ENCODE assay signal across 23 cellular contexts in the genomic region with DNA sequence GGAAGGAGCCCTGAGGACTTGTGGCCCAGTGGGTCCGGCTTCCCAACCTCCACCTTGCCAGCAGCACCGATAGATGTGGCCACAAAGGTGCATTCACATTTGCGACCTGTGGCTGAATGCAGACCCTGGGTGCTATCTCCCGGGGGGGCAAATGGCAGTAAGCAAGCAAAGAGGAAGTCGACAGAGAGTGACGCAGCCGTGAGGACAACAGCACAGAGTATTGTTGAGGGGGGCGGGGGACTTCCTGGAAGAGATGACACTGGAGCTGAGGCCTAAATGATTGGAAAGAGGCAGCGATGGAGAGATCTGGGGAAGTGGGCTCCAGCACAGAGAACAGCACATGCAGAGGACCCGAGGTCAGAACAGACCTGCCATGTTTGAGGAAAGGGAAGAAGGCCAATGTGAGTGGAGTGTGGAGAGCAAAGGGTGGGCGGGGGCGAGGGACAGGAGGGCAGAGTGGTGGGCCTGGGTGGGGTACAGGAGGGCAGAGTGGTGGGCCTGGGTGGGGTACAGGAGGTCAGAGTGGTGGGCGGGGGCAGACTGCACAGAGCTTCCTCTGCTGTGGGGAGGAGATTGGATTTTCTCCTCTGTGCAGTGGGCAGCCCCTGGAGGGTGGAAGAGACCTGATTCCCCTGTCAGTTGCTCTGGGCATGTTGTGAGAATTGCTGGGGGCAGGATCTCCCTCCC. TPM values are rescaled to one million over a fixed set of nuclear protein-coding genes. Genes with fewer than 3 reads are reported as not detected.
A peak's percentile ranks its signal among the peaks of the same experiment; 100 is the strongest.
DNase-seq lines count a peak whose midpoint lies in the region; ATAC-seq and TF ChIP-seq lines count a peak whose summit lies in the region.
"Had no signal": no experiment of that assay in that cellular context is flagged by ENCODE, and none has a peak within 500 bp of the region (broad histone marks: within the 10 kb centered on the region; RNA-seq: fewer than 3 reads in every experiment).

No MANE protein-coding gene starts in this region.

- no peak for TF ChIP-seq POLR2A in uterus (IDR thresholded peaks at IDR 0.05)

- H3K4me1 Mint-ChIP-seq in WTC11, result peaks cover 4% of the 10 kb centered on the region; the same call in 1 of the 2 replicates
- peaks cover 2% of the 10 kb centered on the region for H3K4me1 Mint-ChIP-seq in mesothelial cell of epicardium
- H3K4me1 Mint-ChIP-seq: activated CD4-positive, alpha-beta T cell treated with anti-CD3 and anti-CD28 coated beads, Interleukin-2, amount 10 ng/mL, durations not matched to agents 7 days and 5 days; IgD-negative memory B cell had no signal

- DNase-seq in Right ventricle myocardium inferior (ENCODE audit: missing footprints), result peak; percentile 64
- DNase-seq in left ventricle myocardium superior, result no peak
- DNase-seq in WTC11 (ENCODE audit: low spot score), result peak; percentile 5
- no peak for DNase-seq in mesothelial cell of epicardium (ENCODE audit: low spot score in 2 of 2, unreplicated experiment in 2 of 2)
- DNase-seq in uterus, result peak in 1 of 2 donors; percentile 13
- no peak for DNase-seq in NCI-H146 (lab: John Stamatoyannopoulos, UW)
- DNase-seq: activated CD4-positive, alpha-beta T cell treated with anti-CD3 and anti-CD28 coated beads, Interleukin-2, amount 10 ng/mL, durations not matched to agents 7 days and 5 days; activated effector memory CD4-positive, alpha-beta T cell treated with anti-CD3 and anti-CD28 coated beads, Interleukin-2, amount 50 U/mL, for 16 hours; NCI-H2029; retina; RPMI8226; stimulated activated naive B cell treated with anti-CD40 and anti-IgM and Interleukin-4, amounts not matched to agents 10 μg/mL and 1 μg/mL and 100 μg/mL, for 72 hours; thyroid gland had no signal

- intact Hi-C loops in Right ventricle myocardium inferior (cut with DNase I) (no loop called here), left ventricle myocardium superior (cut with micrococcal nuclease) (no loop called here), uterus (cut with DNase I; ENCODE audit: low total_unique reads) (no loop called here)

- H3K27me3 ChIP-seq in uterus, result no peaks in the 10 kb centered on the region
- H3K27me3 ChIP-seq: adrenal gland, BE2C, cardiac muscle cell, gastrocnemius medialis, thyroid gland had no signal

- no peak overlapping the region for H3K4me3 ChIP-seq in uterus
- H3K4me3 ChIP-seq: adrenal gland, cardiac muscle cell, gastrocnemius medialis, mucosa of descending colon, thyroid gland had no signal

- POLR2A ChIA-PET in WTC11 (lab: Charles Lee), result no interaction called here

- peaks cover 0 to 4% of the 10 kb centered on the region in 2 donors for H3K9me3 ChIP-seq in uterus
- H3K9me3 ChIP-seq: BE2C, gastrocnemius medialis, thyroid gland had no signal

- 0 out of 2 replicates have a peak, but pooled peaks cover 3% of the 10 kb centered on the region for H3K27me3 Mint-ChIP-seq in WTC11 (ENCODE audit: low read depth)
- H3K27me3 Mint-ChIP-seq in mesothelial cell of epicardium (ENCODE audit: low read depth), result no peaks in the 10 kb centered on the region
- H3K27me3 Mint-ChIP-seq: activated CD4-positive, alpha-beta T cell treated with anti-CD3 and anti-CD28 coated beads, Interleukin-2, amount 10 ng/mL, durations not matched to agents 7 days and 5 days had no signal

- CTCF ChIA-PET in WTC11 (lab: Charles Lee), result interaction anchor here (0.6 kb wide), 1 partner anchor 41 kb away, joined by 3 read pairs; no protein-coding TSS in a partner anchor

- H3K4me3 Mint-ChIP-seq in WTC11, result no peak overlapping the region
- H3K4me3 Mint-ChIP-seq in mesothelial cell of epicardium, result no peak overlapping the region
- H3K4me3 Mint-ChIP-seq: activated CD4-positive, alpha-beta T cell treated with anti-CD3 and anti-CD28 coated beads, Interleukin-2, amount 10 ng/mL, durations not matched to agents 7 days and 5 days; IgD-negative memory B cell; stimulated activated naive B cell treated with anti-CD40 and anti-IgM and Interleukin-4, amounts not matched to agents 10 μg/mL and 1 μg/mL and 100 μg/mL, for 72 hours had no signal

- H3K4me1 ChIP-seq in uterus, result no peaks in the 10 kb centered on the region
- H3K4me1 ChIP-seq: adrenal gland, BE2C, gastrocnemius medialis, thyroid gland had no signal

- peaks cover 11% of the 10 kb centered on the region for H3K36me3 Mint-ChIP-seq in WTC11
- H3K36me3 Mint-ChIP-seq in mesothelial cell of epicardium, result no peaks in the 10 kb centered on the region
- H3K36me3 Mint-ChIP-seq: IgD-negative memory B cell; stimulated activated naive B cell treated with anti-CD40 and anti-IgM and Interleukin-4, amounts not matched to agents 10 μg/mL and 1 μg/mL and 100 μg/mL, for 72 hours had no signal

- H3K27ac Mint-ChIP-seq in WTC11 (peak overlapping the region; percentile 51; the same call in 1 of the 2 replicates), mesothelial cell of epicardium (peak overlapping the region; percentile 56)
- H3K27ac Mint-ChIP-seq: activated CD4-positive, alpha-beta T cell treated with anti-CD3 and anti-CD28 coated beads, Interleukin-2, amount 10 ng/mL, durations not matched to agents 7 days and 5 days; IgD-negative memory B cell; stimulated activated naive B cell treated with anti-CD40 and anti-IgM and Interleukin-4, amounts not matched to agents 10 μg/mL and 1 μg/mL and 100 μg/mL, for 72 hours had no signal

- H3K9me3 Mint-ChIP-seq in WTC11 (peaks cover 38% of the 10 kb centered on the region), mesothelial cell of epicardium (peaks cover 35% of the 10 kb centered on the region)

- H3K27ac ChIP-seq in uterus, result peak overlapping the region; percentile 49 to 64
- H3K27ac ChIP-seq: cardiac muscle cell, gastrocnemius medialis, thyroid gland had no signal

- ATAC-seq in Right ventricle myocardium inferior, result no peak
- no peak for ATAC-seq in left ventricle myocardium superior
- ATAC-seq in WTC11, result no peak
- ATAC-seq in GM19467 (IDR thresholded peaks at IDR 0.05; ENCODE audit: unreplicated experiment), result no peak
- no peak for ATAC-seq in HG03457 (IDR thresholded peaks at IDR 0.05; ENCODE audit: unreplicated experiment)
- ATAC-seq: gastrocnemius medialis; HCT116; mucosa of descending colon; stimulated activated naive B cell treated with anti-CD40 and anti-IgM and Interleukin-4, amounts not matched to agents 10 μg/mL and 1 μg/mL and 100 μg/mL, for 72 hours had no signal

- no peaks in the 10 kb centered on the region for H3K36me3 ChIP-seq in uterus
- H3K36me3 ChIP-seq: adrenal gland, BE2C, cardiac muscle cell, gastrocnemius medialis, thyroid gland had no signal

- TF ChIP-seq CTCF in WTC11 (IDR thresholded peaks at IDR 0.05), result no peak
- no peak for TF ChIP-seq CTCF in mesothelial cell of epicardium (IDR thresholded peaks at IDR 0.05; ENCODE audit: unreplicated experiment)
- TF ChIP-seq CTCF in uterus (IDR thresholded peaks at IDR 0.05), result no peak

TF ChIP-seq in WTC11, 78 proteins besides CTCF, POLR2A, EP300 and RAD21 (continues in another document):
- TF ChIP-seq, protein P1, sequence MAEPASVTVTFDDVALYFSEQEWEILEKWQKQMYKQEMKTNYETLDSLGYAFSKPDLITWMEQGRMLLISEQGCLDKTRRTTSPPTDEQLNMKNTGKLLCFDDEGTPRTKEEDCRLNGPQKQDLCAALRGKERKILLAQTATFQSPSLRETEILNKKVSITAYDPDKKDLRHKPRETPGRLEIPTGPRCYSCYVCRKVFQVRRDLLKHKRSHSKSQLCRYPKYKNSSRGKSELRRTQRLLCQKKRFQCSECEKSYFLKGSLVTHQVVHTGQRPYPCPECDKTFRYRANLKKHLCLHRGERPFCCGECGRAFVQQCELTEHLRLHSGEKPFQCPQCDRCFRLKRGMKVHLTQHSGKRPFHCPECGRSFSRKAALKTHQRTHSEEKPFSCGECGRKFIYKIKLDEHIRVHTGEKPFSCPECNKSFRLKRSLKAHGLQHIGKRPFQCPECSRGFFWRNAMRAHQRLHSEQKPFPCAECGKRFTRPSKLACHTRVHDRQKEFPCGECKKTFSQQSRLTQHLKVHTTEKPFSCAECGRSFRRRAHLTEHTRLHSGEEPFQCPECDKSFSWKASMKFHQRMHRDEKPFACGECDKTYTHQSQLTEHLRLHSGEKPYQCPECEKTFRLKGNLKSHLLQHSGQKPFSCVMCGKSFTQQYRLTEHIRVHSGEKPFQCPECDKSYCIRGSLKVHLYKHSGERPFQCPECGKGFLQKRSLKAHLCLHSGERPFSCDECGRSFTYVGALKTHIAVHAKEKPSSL (CRISPR knock-in tag; conservative IDR thresholded peaks at IDR 0.05), result no peak
- no peak for TF ChIP-seq TEAD4 (CRISPR knock-in tag; IDR thresholded peaks at IDR 0.05)
- TF ChIP-seq, protein P2, sequence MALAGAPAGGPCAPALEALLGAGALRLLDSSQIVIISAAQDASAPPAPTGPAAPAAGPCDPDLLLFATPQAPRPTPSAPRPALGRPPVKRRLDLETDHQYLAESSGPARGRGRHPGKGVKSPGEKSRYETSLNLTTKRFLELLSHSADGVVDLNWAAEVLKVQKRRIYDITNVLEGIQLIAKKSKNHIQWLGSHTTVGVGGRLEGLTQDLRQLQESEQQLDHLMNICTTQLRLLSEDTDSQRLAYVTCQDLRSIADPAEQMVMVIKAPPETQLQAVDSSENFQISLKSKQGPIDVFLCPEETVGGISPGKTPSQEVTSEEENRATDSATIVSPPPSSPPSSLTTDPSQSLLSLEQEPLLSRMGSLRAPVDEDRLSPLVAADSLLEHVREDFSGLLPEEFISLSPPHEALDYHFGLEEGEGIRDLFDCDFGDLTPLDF (CRISPR knock-in tag; IDR thresholded peaks at IDR 0.05), result no peak
- no peak for TF ChIP-seq OVOL2 (CRISPR knock-in tag; IDR thresholded peaks at IDR 0.05; ENCODE audit: borderline replicate concordance)
- TF ChIP-seq, protein P3, sequence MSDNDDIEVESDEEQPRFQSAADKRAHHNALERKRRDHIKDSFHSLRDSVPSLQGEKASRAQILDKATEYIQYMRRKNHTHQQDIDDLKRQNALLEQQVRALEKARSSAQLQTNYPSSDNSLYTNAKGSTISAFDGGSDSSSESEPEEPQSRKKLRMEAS (CRISPR knock-in tag; IDR thresholded peaks at IDR 0.05), result no peak
- TF ChIP-seq CREB1 (CRISPR knock-in tag; IDR thresholded peaks at IDR 0.05), result no peak
- TF ChIP-seq SOX15 (CRISPR knock-in tag; IDR thresholded peaks at IDR 0.05), result no peak
- TF ChIP-seq, protein P4, sequence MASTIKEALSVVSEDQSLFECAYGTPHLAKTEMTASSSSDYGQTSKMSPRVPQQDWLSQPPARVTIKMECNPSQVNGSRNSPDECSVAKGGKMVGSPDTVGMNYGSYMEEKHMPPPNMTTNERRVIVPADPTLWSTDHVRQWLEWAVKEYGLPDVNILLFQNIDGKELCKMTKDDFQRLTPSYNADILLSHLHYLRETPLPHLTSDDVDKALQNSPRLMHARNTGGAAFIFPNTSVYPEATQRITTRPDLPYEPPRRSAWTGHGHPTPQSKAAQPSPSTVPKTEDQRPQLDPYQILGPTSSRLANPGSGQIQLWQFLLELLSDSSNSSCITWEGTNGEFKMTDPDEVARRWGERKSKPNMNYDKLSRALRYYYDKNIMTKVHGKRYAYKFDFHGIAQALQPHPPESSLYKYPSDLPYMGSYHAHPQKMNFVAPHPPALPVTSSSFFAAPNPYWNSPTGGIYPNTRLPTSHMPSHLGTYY (CRISPR knock-in tag; IDR thresholded peaks at IDR 0.05), result no peak
- no peak for TF ChIP-seq ZNF423 (CRISPR knock-in tag; IDR thresholded peaks at IDR 0.05)

RNA-seq across cellular contexts. Expression of a gene that starts 42.6 kb away (rescaled TPM):
- total RNA-seq in Right ventricle myocardium inferior, result 3.7 TPM
- 4.3 TPM for total RNA-seq in left ventricle myocardium superior
- 6.9 to 11.2 TPM (median 9.0 TPM) in 3 replicates for total RNA-seq in WTC11 (2021)
- 8.2 to 10.5 TPM (median 9.5 TPM) in 3 replicates for total RNA-seq in mesothelial cell of epicardium
- 10 to 100 TPM in 3 of 4 donors, 1 to 10 TPM in 1; 4.1 to 97.1 (median 40.3) TPM for total RNA-seq in uterus
- total RNA-seq: activated CD4-positive, alpha-beta T cell treated with anti-CD3 and anti-CD28 coated beads, Interleukin-2, amount 10 ng/mL, durations not matched to agents 7 days and 5 days; NCI-H460 had no signal

Comparison
In these comparisons a context has a peak if more than half of its experiments do, and no peak if none do; other contexts are left out.
1. DNase-seq: peak in Right ventricle myocardium inferior (single experiment) and WTC11 (single experiment); none in left ventricle myocardium superior (single experiment), mesothelial cell of epicardium (0 of 2) and NCI-H146 (single experiment).